8 cellular contexts compared by ENCODE assay signal in the genomic region with DNA sequence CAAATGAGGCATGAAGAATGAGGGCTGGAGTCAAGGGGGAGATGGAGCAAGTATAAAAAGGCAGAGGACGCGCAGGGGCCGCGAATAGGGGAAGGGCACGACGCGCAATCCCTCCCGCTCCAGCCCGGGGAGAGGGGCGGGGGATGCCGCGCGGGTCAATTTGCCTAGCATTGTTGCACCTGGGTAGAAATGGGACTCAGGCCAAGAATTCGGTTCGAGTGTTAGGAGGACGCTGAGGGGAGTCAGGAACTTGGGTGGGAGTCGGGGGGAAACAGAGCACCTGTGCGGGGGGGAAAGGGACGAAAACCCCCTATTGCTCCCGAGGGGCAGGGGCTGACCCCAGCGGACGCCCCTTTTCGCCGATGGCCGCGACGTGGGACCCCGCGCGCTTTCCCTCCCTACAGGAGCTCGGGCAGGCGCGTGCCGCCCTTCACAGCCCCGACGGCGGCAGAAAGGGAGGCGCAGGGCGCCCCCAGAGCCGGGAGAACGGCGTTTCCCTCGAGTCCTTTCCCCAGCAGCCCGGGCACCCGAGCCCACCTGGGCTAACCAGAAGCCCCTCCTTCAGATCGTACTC. TPM values are rescaled to one million over a fixed set of nuclear protein-coding genes. Genes with fewer than 3 reads are reported as not detected.
DNase-seq lines count a peak whose midpoint lies in the region; ATAC-seq and TF ChIP-seq lines count a peak whose summit lies in the region.

No MANE protein-coding gene starts in this region.

- H3K27me3 Mint-ChIP-seq in activated naive CD8-positive, alpha-beta T cell treated with anti-CD3 and anti-CD28 coated beads, Interleukin-2, amount 10 ng/mL, durations not matched to agents 7 days and 5 days = peaks cover 10% of the 10 kb centered on the region

- no peak for TF ChIP-seq CTCF in retinal pigment epithelial cell (conservative IDR thresholded peaks at IDR 0.05; ENCODE audit: low read depth, low read length)

- ATAC-seq in HG03060 (IDR thresholded peaks at IDR 0.05; ENCODE audit: low read depth, unreplicated experiment) = peak; percentile 0
- peak; percentile 31 for ATAC-seq in activated naive CD8-positive, alpha-beta T cell treated with anti-CD3 and anti-CD28 coated beads, Interleukin-2, amount 10 ng/mL, durations not matched to agents 7 days and 5 days (ENCODE audit: low read depth)
- ATAC-seq in right cardiac atrium = peak; percentile 0 to 38

- H3K27ac Mint-ChIP-seq in activated naive CD8-positive, alpha-beta T cell treated with anti-CD3 and anti-CD28 coated beads, Interleukin-2, amount 10 ng/mL, durations not matched to agents 7 days and 5 days = peak overlapping the region; percentile 90

- no peaks in the 10 kb centered on the region for H3K9me3 ChIP-seq in right cardiac atrium (ENCODE audit: control insufficient read depth, low read length)

- H3K27ac ChIP-seq in right cardiac atrium (ENCODE audit: low read length) = peak overlapping the region; percentile 89

- WGBS in right cardiac atrium = under 1% methylated on average over 46 of the region's 46 CpGs

- peak overlapping the region; percentile 96 for H3K4me3 Mint-ChIP-seq in activated naive CD8-positive, alpha-beta T cell treated with anti-CD3 and anti-CD28 coated beads, Interleukin-2, amount 10 ng/mL, durations not matched to agents 7 days and 5 days

- POLR2A ChIA-PET in activated naive CD8-positive, alpha-beta T cell treated with anti-CD3 and anti-CD28 coated beads, Interleukin-2, amount 10 ng/mL, durations not matched to agents 7 days and 5 days (lab: Charles Lee) = interaction anchor here (0.8 to 1.1 kb wide), 3 partner anchors 50 to 159 kb away, joined by 4 to 12 read pairs (median 5); a partner anchor contains a TSS

- intact Hi-C loops in right cardiac atrium (cut with DNase I) = loop anchor here in 1 of 4 donors (10.0 kb wide), 1 partner anchor 48 kb away; no protein-coding TSS in a partner anchor

- no peaks in the 10 kb centered on the region for H3K9me3 Mint-ChIP-seq in activated naive CD8-positive, alpha-beta T cell treated with anti-CD3 and anti-CD28 coated beads, Interleukin-2, amount 10 ng/mL, durations not matched to agents 7 days and 5 days

- DNase-seq in DMS153 treated with DMSO at 0.1 percent for 48 hours (lab: John Stamatoyannopoulos, UW; ENCODE audit: unreplicated experiment) = peak; percentile 51
- no peak for DNase-seq in DMS153 (lab: John Stamatoyannopoulos, UW)
- peak; percentile 57 for DNase-seq in NCI-H82 treated with DMSO at 0.1 percent for 48 hours (lab: John Stamatoyannopoulos, UW; ENCODE audit: unreplicated experiment)
- DNase-seq in activated naive CD8-positive, alpha-beta T cell treated with anti-CD3 and anti-CD28 coated beads, Interleukin-2, amount 10 ng/mL, durations not matched to agents 7 days and 5 days = no peak
- peak; percentile 37 to 79 (median 74) for DNase-seq in right cardiac atrium
- DNase-seq in retinal pigment epithelial cell (ENCODE audit: low read depth) = no peak
- DNase-seq in COLO829 (ENCODE audit: low spot score) = no peak

- H3K4me3 ChIP-seq in right cardiac atrium (ENCODE audit: low read length) (peak overlapping the region; percentile 89), retinal pigment epithelial cell (ENCODE audit: low read length) (peak overlapping the region; percentile 81)

- peaks cover 16% of the 10 kb centered on the region for H3K4me1 Mint-ChIP-seq in activated naive CD8-positive, alpha-beta T cell treated with anti-CD3 and anti-CD28 coated beads, Interleukin-2, amount 10 ng/mL, durations not matched to agents 7 days and 5 days

- no peaks in the 10 kb centered on the region for H3K36me3 Mint-ChIP-seq in activated naive CD8-positive, alpha-beta T cell treated with anti-CD3 and anti-CD28 coated beads, Interleukin-2, amount 10 ng/mL, durations not matched to agents 7 days and 5 days

- H3K27me3 ChIP-seq in right cardiac atrium (ENCODE audit: control insufficient read depth, insufficient read depth) = no peaks in the 10 kb centered on the region

- H3K4me1 ChIP-seq in right cardiac atrium (ENCODE audit: control insufficient read depth, insufficient read depth, low read length) = no peaks in the 10 kb centered on the region

RNA-seq across cellular contexts. Expression of a gene that starts 0.4 kb away (rescaled TPM):
- 1 to 10 TPM; 4.2 to 4.8 TPM for total RNA-seq in activated naive CD8-positive, alpha-beta T cell treated with anti-CD3 and anti-CD28 coated beads, Interleukin-2, amount 10 ng/mL, durations not matched to agents 7 days and 5 days
- 10 to 100 TPM; 21.5 to 34.5 (median 30.9) TPM for total RNA-seq in right cardiac atrium
- polyA plus RNA-seq in right cardiac atrium = 14.2 TPM

Comparison
In these comparisons a context has a peak if more than half of its experiments do, and no peak if none do; other contexts are left out.
1. DNase-seq: peak in DMS153 treated with DMSO at 0.1 percent for 48 hours (single experiment), NCI-H82 treated with DMSO at 0.1 percent for 48 hours (single experiment) and right cardiac atrium (3 of 3); none in DMS153 (single experiment), activated naive CD8-positive, alpha-beta T cell treated with anti-CD3 and anti-CD28 coated beads, Interleukin-2, amount 10 ng/mL, durations not matched to agents 7 days and 5 days (single experiment), retinal pigment epithelial cell (single experiment) and COLO829 (single experiment).
2. Peak in every context shown above with its lines, with median percentiles within 50 percentile points of each other: ATAC-seq.